Comparison of ENCODE assay signal across 8 cellular contexts in genomic region chr2:180125245-180125962, GRCh38.
A peak's percentile ranks its signal among the peaks of the same experiment; 100 is the strongest.
DNase-seq lines count a peak whose midpoint lies in the region; ATAC-seq, FAIRE-seq and TF ChIP-seq lines count a peak whose summit lies in the region.

No MANE protein-coding gene starts in this region.

- in situ Hi-C loops in Panc1 (cut with HindIII; ENCODE audit: low pct_unique_long_range_greater_than_20kb, low sequenced_read_pairs): no loop called here

- H3K4me1 Mint-ChIP-seq in activated T-helper 17 cell treated with anti-CD3 and anti-CD28 coated beads, Interleukin-2, amount 50 U/mL, for 72 hours: no peaks in the 10 kb centered on the region

- H3K4me3 Mint-ChIP-seq in activated T-helper 17 cell treated with anti-CD3 and anti-CD28 coated beads, Interleukin-2, amount 50 U/mL, for 72 hours: no peak overlapping the region

- CTCF ChIA-PET in Panc1 (lab: Charles Lee): interaction anchor here (0.6 to 0.7 kb wide), 5 partner anchors 21 to 1011 kb away, joined by 3 to 11 read pairs (median 9); no protein-coding TSS in a partner anchor

- peak overlapping the region; percentile 61; the same call in 1 of the 2 replicates for H3K27ac ChIP-seq in Panc1 (ENCODE audit: low read length)
- no peak overlapping the region for H3K27ac ChIP-seq in foreskin keratinocyte

- H3K9me3 ChIP-seq in Panc1 (ENCODE audit: control insufficient read depth, insufficient read depth, low read depth, low read length): no peaks in the 10 kb centered on the region; the same call in 1 of the 2 replicates

- ATAC-seq in GM21723 (IDR thresholded peaks at IDR 0.05; ENCODE audit: unreplicated experiment) (peak; percentile 75), Panc1 (peak; percentile 94), foreskin keratinocyte (peak; percentile 89)
- peak; percentile 94 for ATAC-seq in activated T-helper 17 cell treated with anti-CD3 and anti-CD28 coated beads, Interleukin-2, amount 50 U/mL, for 72 hours (replicated peaks)

- H3K27me3 ChIP-seq in Panc1 (ENCODE audit: control insufficient read depth, insufficient read depth, low read length) (no peaks in the 10 kb centered on the region), foreskin keratinocyte (no peaks in the 10 kb centered on the region)

- no TSS peak for BruUV-seq in Panc1 (replicated peaks; lab: Mats Ljungman, UMichigan)

- FAIRE-seq in urothelium cell line (lab: Jason Lieb, UNC): no peak

- POLR2A ChIA-PET in Panc1 (lab: Charles Lee): no interaction called here

- intact Hi-C loops in Panc1 (cut with micrococcal nuclease; ENCODE audit: unreplicated experiment): loop anchor here (2.0 to 10.0 kb wide), 3 partner anchors 857 to 1339 kb away; no protein-coding TSS in a partner anchor

- no peak overlapping the region for H3K27ac Mint-ChIP-seq in activated T-helper 17 cell treated with anti-CD3 and anti-CD28 coated beads, Interleukin-2, amount 50 U/mL, for 72 hours

- DNase-seq in DMS79 (lab: John Stamatoyannopoulos, UW) (peak; percentile 35), LHCN-M2 (ENCODE audit: low read depth) (peak; percentile 94), Panc1 (ENCODE audit: low read depth, low spot score) (peak; percentile 67), foreskin keratinocyte (peak; percentile 72 to 93), non-pigmented ciliary epithelial cell (ENCODE audit: low read depth) (peak; percentile 91), urothelium cell line (ENCODE audit: low spot score) (peak; percentile 80)

- TF ChIP-seq CTCF in Panc1 (IDR thresholded peaks at IDR 0.05) (peak; percentile 82), foreskin keratinocyte (conservative IDR thresholded peaks at IDR 0.05) (peak; percentile 79)

- H3K4me1 ChIP-seq in Panc1 (ENCODE audit: control insufficient read depth, insufficient read depth, low read length): peaks cover 11% of the 10 kb centered on the region
- peaks cover 4% of the 10 kb centered on the region for H3K4me1 ChIP-seq in foreskin keratinocyte

- peak overlapping the region in 1 of 2 experiments; percentile 23; a peak in 1 of 4 replicates for H3K4me3 ChIP-seq in Panc1 (ENCODE audit: low read depth in 2 of 2, low read length in 2 of 2)

- no peaks in the 10 kb centered on the region for H3K36me3 Mint-ChIP-seq in activated T-helper 17 cell treated with anti-CD3 and anti-CD28 coated beads, Interleukin-2, amount 50 U/mL, for 72 hours (ENCODE audit: low read depth)

- no peaks in the 10 kb centered on the region for H3K36me3 ChIP-seq in Panc1 (ENCODE audit: control insufficient read depth, insufficient read depth, low read length)

- H3K27me3 Mint-ChIP-seq in activated T-helper 17 cell treated with anti-CD3 and anti-CD28 coated beads, Interleukin-2, amount 50 U/mL, for 72 hours: no peaks in the 10 kb centered on the region

- H3K9me3 Mint-ChIP-seq in activated T-helper 17 cell treated with anti-CD3 and anti-CD28 coated beads, Interleukin-2, amount 50 U/mL, for 72 hours: no peaks in the 10 kb centered on the region

Comparison
In these comparisons a context has a peak if more than half of its experiments do, and no peak if none do; other contexts are left out.
1. DNase-seq: peak in every context shown above with its lines; median percentile 94 in LHCN-M2; 91 in non-pigmented ciliary epithelial cell; 82 in foreskin keratinocyte; 80 in urothelium cell line; 67 in Panc1; 35 in DMS79.